9 cellular contexts compared by ENCODE assay signal in the genomic region with DNA sequence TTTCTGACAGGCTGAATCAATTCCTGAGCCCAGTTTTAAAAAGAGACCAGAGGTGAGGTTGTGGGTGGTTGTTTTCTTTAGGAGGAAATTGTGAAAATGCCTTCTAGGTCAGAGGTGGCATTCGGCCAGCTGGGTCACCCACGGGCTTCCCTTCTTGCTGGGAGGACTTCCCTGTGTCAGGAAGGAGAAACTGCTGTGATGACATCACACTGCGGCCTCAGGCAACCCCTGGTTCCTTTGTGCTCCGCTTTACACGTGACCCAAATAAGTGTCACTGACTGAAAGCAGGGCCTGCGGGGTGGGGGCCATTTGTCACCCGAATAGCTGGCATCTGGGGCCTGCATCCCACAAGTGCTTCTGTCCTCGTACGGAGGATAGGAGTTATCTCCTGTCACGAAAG. TPM values are rescaled to one million over a fixed set of nuclear protein-coding genes. Genes with fewer than 3 reads are reported as not detected.
A peak's percentile ranks its signal among the peaks of the same experiment; 100 is the strongest.
DNase-seq lines count a peak whose midpoint lies in the region; ATAC-seq and TF ChIP-seq lines count a peak whose summit lies in the region.
"Had no signal": no experiment of that assay in that cellular context is flagged by ENCODE, and none has a peak within 500 bp of the region (broad histone marks: within the 10 kb centered on the region; RNA-seq: fewer than 3 reads in every experiment).

No MANE protein-coding gene starts in this region.

- DNase-seq in DMS153 (lab: John Stamatoyannopoulos, UW) (peak; percentile 49), DMS153 treated with DMSO at 0.1 percent for 48 hours (lab: John Stamatoyannopoulos, UW; ENCODE audit: unreplicated experiment) (no peak), cerebellar cortex (ENCODE audit: low spot score) (peak; percentile 61), lower leg skin (ENCODE audit: low spot score in 2 of 2) (peak; percentile 81 to 96), ureter (ENCODE audit: low spot score) (peak; percentile 89), NCI-H146 (lab: John Stamatoyannopoulos, UW) (no peak)
- DNase-seq in NK-92 treated with Interleukin-12 subunit alpha and Interleukin-12 subunit beta, amount 100 ng/mL, for 24 hours (lab: John Stamatoyannopoulos, UW), result no peak

- H3K4me3 ChIP-seq in lower leg skin (ENCODE audit: low read depth, poor library complexity, severe bottlenecking), result no peak overlapping the region

- TF ChIP-seq CTCF in lower leg skin (IDR thresholded peaks at IDR 0.05), result no peak

- TF ChIP-seq POLR2A in lower leg skin (IDR thresholded peaks at IDR 0.05), result no peak

- WGBS in lower leg skin, 2 donors, result 33 to 62% methylated on average over 10 of the region's 10 CpGs

- intact Hi-C loops in lower leg skin (cut with DNase I; ENCODE audit: low total_unique reads), result no loop called here

- ATAC-seq in HG03442 (IDR thresholded peaks at IDR 0.05; ENCODE audit: unreplicated experiment), result no peak

RNA-seq across cellular contexts. Expression of a gene that starts 39.7 kb away (rescaled TPM):
- total RNA-seq in lower leg skin (1 to 10 TPM in 1 of 4 donors, not detected in 3; 1.0 TPM), ureter (6.2 TPM)
- total RNA-seq: mesenteric fat pad had no signal

RNA-seq across cellular contexts. Expression of a gene that starts 43.3 kb away (rescaled TPM):
- total RNA-seq in lower leg skin, result under 1 TPM; 0.08 to 0.34 (median 0.22) TPM
- total RNA-seq in ureter, result 12.4 TPM

Comparison
In these comparisons a context has a peak if more than half of its experiments do, and no peak if none do; other contexts are left out.
1. DNase-seq: peak in DMS153 (single experiment), cerebellar cortex (single experiment), lower leg skin (2 of 2) and ureter (single experiment); none in DMS153 treated with DMSO at 0.1 percent for 48 hours (single experiment), NCI-H146 (single experiment) and NK-92 treated with Interleukin-12 subunit alpha and Interleukin-12 subunit beta, amount 100 ng/mL, for 24 hours (single experiment).
2. RNA of a gene that starts 43.3 kb away (total RNA-seq): 12.4 TPM in ureter (single experiment); 0.08 to 0.34 TPM in lower leg skin; every median in the first group is over 10 times any median in the second.